In the genomic region with DNA sequence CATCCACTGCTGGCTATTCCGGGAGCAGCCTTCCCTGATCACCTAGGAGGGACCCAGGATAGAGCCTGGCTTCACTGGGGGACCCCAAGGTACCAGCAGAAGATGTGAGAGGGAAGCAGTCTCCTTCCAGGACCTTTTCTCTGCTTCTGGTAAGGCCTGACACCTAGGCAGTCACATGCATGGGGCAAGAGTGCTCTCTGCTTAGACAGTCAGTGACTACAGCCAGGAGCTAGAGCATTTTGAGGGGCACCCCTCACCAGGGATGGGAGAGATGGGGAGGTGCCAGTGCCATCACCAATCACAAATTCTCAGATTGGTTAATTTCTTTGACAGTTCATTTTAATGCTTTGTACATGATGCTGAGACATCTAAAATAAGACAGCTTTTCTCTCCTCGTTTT, we compare ENCODE assay signal across 35 cellular contexts. TPM values are rescaled to one million over a fixed set of nuclear protein-coding genes. Genes with fewer than 3 reads are reported as not detected.
DNase-seq lines count a peak whose midpoint lies in the region; ATAC-seq, FAIRE-seq and TF ChIP-seq lines count a peak whose summit lies in the region.
"Had no signal": no experiment of that assay in that cellular context is flagged by ENCODE, and none has a peak within 500 bp of the region (broad histone marks: within the 10 kb centered on the region; RNA-seq: fewer than 3 reads in every experiment).

No MANE protein-coding gene starts in this region.

- H3K27ac ChIP-seq in caudate nucleus (ENCODE audit: low read depth, low read length) (peak overlapping the region; percentile 86), esophagus muscularis mucosa (replicated peaks in 1 of 4) (no peak overlapping the region)
- H3K27ac ChIP-seq: 22Rv1; A549; BLaER1; BLaER1 treated with 17β-estradiol and CSF1 and Interleukin-3, amounts not matched to agents 10 nM and 100 nM; C4-2B had no signal

- peak; percentile 27 for FAIRE-seq in GM12892 (lab: Jason Lieb, UNC)
- FAIRE-seq: A204.1, A549, D721Med had no signal

- DNase-seq in GM12892 (ENCODE audit: insufficient read length), result no peak
- peak in 22 of 61 donors; percentile 14 to 69 (median 46) for DNase-seq in caudate nucleus (lab: John Stamatoyannopoulos, UW)
- peak; percentile 14 for DNase-seq in esophagus muscularis mucosa (ENCODE audit: extremely low spot score)
- DNase-seq in head of caudate nucleus, result peak in 23 of 42 donors; percentile 22 to 75 (median 42)
- no peak for DNase-seq in NCI-H446 treated with DMSO at 0.1 percent for 48 hours (lab: John Stamatoyannopoulos, UW)
- no peak for DNase-seq in DMS153 treated with DMSO at 0.1 percent for 48 hours (lab: John Stamatoyannopoulos, UW; ENCODE audit: unreplicated experiment)
- DNase-seq: 8988T; ACHN; AML-193; BE2C; C1 segment of cervical spinal cord; Caco-2; Calu3; CD4-positive, alpha-beta memory T cell; CD4-positive, alpha-beta T cell; CD4-positive, CD25-positive, alpha-beta regulatory T cell; CD8-positive, alpha-beta memory T cell; CD8-positive, alpha-beta T cell; COR-L47; DMS 273 treated with DMSO at 0.1 percent for 48 hours; DMS153; DMS53; DMS79; DMS79 treated with DMSO at 0.1 percent for 48 hours; DND-41; EL had no signal

- H3K4me3 ChIP-seq in esophagus muscularis mucosa, result no peak overlapping the region
- H3K4me3 ChIP-seq: A549; BLaER1; BLaER1 treated with 17β-estradiol and CSF1 and Interleukin-3, amounts not matched to agents 10 nM and 100 nM had no signal

- TF ChIP-seq POLR2A in GM12892 (IDR thresholded peaks at IDR 0.05; ENCODE audit: low read depth, low read length) (no peak), esophagus muscularis mucosa (IDR thresholded peaks at IDR 0.05; ENCODE audit: low read depth) (no peak)

- 72% methylated on average over 2 of the region's 2 CpGs for WGBS in esophagus muscularis mucosa

- no peak for TF ChIP-seq EP300 in esophagus muscularis mucosa (IDR thresholded peaks at IDR 0.05)

- TF ChIP-seq CTCF in esophagus muscularis mucosa (IDR thresholded peaks at IDR 0.05), result no peak

- intact Hi-C loops in esophagus muscularis mucosa (cut with DNase I), result no loop called here
- intact Hi-C loops in head of caudate nucleus (cut with DNase I), result no loop called here

- H3K9me3 ChIP-seq in esophagus muscularis mucosa, result no peaks in the 10 kb centered on the region
- H3K9me3 ChIP-seq: A549, BE2C had no signal

- peaks cover 12% of the 10 kb centered on the region in 4 donors for H3K4me1 ChIP-seq in esophagus muscularis mucosa
- H3K4me1 ChIP-seq: A549, BE2C, Caco-2 had no signal

- no peaks in the 10 kb centered on the region for H3K36me3 ChIP-seq in esophagus muscularis mucosa
- H3K36me3 ChIP-seq: BE2C; BLaER1; BLaER1 treated with 17β-estradiol and CSF1 and Interleukin-3, amounts not matched to agents 10 nM and 100 nM had no signal

- ATAC-seq in GM19324 (IDR thresholded peaks at IDR 0.05; ENCODE audit: low FRiP score, unreplicated experiment), result no peak
- no peak for ATAC-seq in HG03571 (IDR thresholded peaks at IDR 0.05; ENCODE audit: unreplicated experiment)
- ATAC-seq: A549; CD8-positive, alpha-beta T cell had no signal

- H3K27me3 ChIP-seq in esophagus muscularis mucosa, result peaks cover 0 to 3% (median 0%) of the 10 kb centered on the region in 4 donors
- H3K27me3 ChIP-seq: BLaER1; BLaER1 treated with 17β-estradiol and CSF1 and Interleukin-3, amounts not matched to agents 10 nM and 100 nM had no signal

RNA-seq across cellular contexts. Expression of gene ADO, which starts 13.9 kb away (rescaled TPM):
- 20.1 TPM for polyA plus RNA-seq in GM12892 (2012; ENCODE audit: missing spikeins)
- 10 to 100 TPM; 19.5 to 28.1 (median 23.4) TPM for total RNA-seq in esophagus muscularis mucosa

RNA-seq across cellular contexts. Expression of gene EGR2, which starts 25.6 kb away (rescaled TPM):
- 68.4 TPM for polyA plus RNA-seq in GM12892 (2012; ENCODE audit: missing spikeins)
- 1 to 10 TPM in 3 of 4 donors, under 1 TPM in 1; 0.26 to 4.0 (median 1.5) TPM for total RNA-seq in esophagus muscularis mucosa
- polyA plus RNA-seq: CD8-positive, alpha-beta memory T cell had no signal

Comparison
In these comparisons a context has a peak if more than half of its experiments do, and no peak if none do; other contexts are left out.
1. DNase-seq: peak in esophagus muscularis mucosa (single experiment) and head of caudate nucleus (23 of 42); none in GM12892 (single experiment), NCI-H446 treated with DMSO at 0.1 percent for 48 hours (single experiment) and DMS153 treated with DMSO at 0.1 percent for 48 hours (single experiment).